In genomic region chr7:6447589-6448210, GRCh38 we compare ENCODE assay signal across 1 cellular context.
A peak's percentile ranks its signal among the peaks of the same experiment; 100 is the strongest.
TF ChIP-seq lines count a peak whose summit lies in the region.

TSS of gene DAGLB (minus strand) at chr7:6447954. CDS start at chr7:6447842, 112 bp downstream.

TF ChIP-seq in HepG2, 621 proteins besides CTCF, POLR2A, EP300 and RAD21 (continued from another document and continues in another):
- TF ChIP-seq ZBTB21 (CRISPR knock-in tag; IDR thresholded peaks at IDR 0.05), result no peak
- no peak for TF ChIP-seq REXO4 (CRISPR knock-in tag; IDR thresholded peaks at IDR 0.05; ENCODE audit: borderline replicate concordance)
- TF ChIP-seq TOE1 (CRISPR knock-in tag; IDR thresholded peaks at IDR 0.05), result no peak
- peak; percentile 14; the same call in 1 of the 2 replicates for TF ChIP-seq ZHX2 (IDR thresholded peaks at IDR 0.05; ENCODE audit: low read depth)
- peak; percentile 51; the same call in 1 of the 2 replicates for TF ChIP-seq ZHX2 (CRISPR knock-in tag; IDR thresholded peaks at IDR 0.05; ENCODE audit: borderline replicate concordance)
- peak; percentile 81 for TF ChIP-seq ZNF280B (CRISPR knock-in tag; IDR thresholded peaks at IDR 0.05; ENCODE audit: borderline replicate concordance)
- 0 out of 2 replicates have a peak, but pooled peaks have one; percentile 14 for TF ChIP-seq ZNF605 (CRISPR knock-in tag; IDR thresholded peaks at IDR 0.05)
- TF ChIP-seq NR2F2 (IDR thresholded peaks at IDR 0.05; ENCODE audit: borderline replicate concordance, low read depth), result peak; percentile 28; the same call in 1 of the 2 replicates
- no peak for TF ChIP-seq RFX5 (IDR thresholded peaks at IDR 0.05; ENCODE audit: low read depth, low read length)
- peak; percentile 28; the same call in 1 of the 2 replicates for TF ChIP-seq ZNF574 (CRISPR knock-in tag; IDR thresholded peaks at IDR 0.05)
- TF ChIP-seq JUN (CRISPR knock-in tag; IDR thresholded peaks at IDR 0.05), result no peak
- 0 out of 2 replicates have a peak, but pooled peaks have one; percentile 62 for TF ChIP-seq MEIS1 (CRISPR knock-in tag; IDR thresholded peaks at IDR 0.05; ENCODE audit: borderline replicate concordance)
- TF ChIP-seq ARID5B (CRISPR knock-in tag; IDR thresholded peaks at IDR 0.05), result no peak
- TF ChIP-seq PLRG1 (conservative IDR thresholded peaks at IDR 0.05), result no peak
- TF ChIP-seq HOXA7 (CRISPR knock-in tag; IDR thresholded peaks at IDR 0.05), result no peak
- TF ChIP-seq LBX2 (CRISPR knock-in tag; IDR thresholded peaks at IDR 0.05; ENCODE audit: borderline replicate concordance), result no peak
- no peak for TF ChIP-seq MYNN (CRISPR knock-in tag; IDR thresholded peaks at IDR 0.05; ENCODE audit: low read depth)
- peak; percentile 19 for TF ChIP-seq CBX1 (IDR thresholded peaks at IDR 0.05; ENCODE audit: low read depth)
- TF ChIP-seq ZNF513 (CRISPR knock-in tag; conservative IDR thresholded peaks at IDR 0.05), result no peak; the same call in 1 of the 2 replicates
- TF ChIP-seq DBP (CRISPR knock-in tag; IDR thresholded peaks at IDR 0.05; ENCODE audit: not compliant biosample characterization), result no peak
- peak; percentile 81; the same call in 1 of the 2 replicates for TF ChIP-seq NFKB2 (CRISPR knock-in tag; IDR thresholded peaks at IDR 0.05; ENCODE audit: borderline replicate concordance)
- TF ChIP-seq HNRNPL (IDR thresholded peaks at IDR 0.05; ENCODE audit: low read depth, low read length), result no peak
- 0 out of 2 replicates have a peak, but pooled peaks have one; percentile 9 for TF ChIP-seq PCBP1 (IDR thresholded peaks at IDR 0.05; ENCODE audit: borderline replicate concordance, low read depth, low read length)
- TF ChIP-seq ZSCAN5A (CRISPR knock-in tag; IDR thresholded peaks at IDR 0.05; ENCODE audit: borderline replicate concordance), result no peak
- TF ChIP-seq ZNF724P (CRISPR knock-in tag; IDR thresholded peaks at IDR 0.05; ENCODE audit: borderline replicate concordance), result no peak
- no peak for TF ChIP-seq MTA3 (CRISPR knock-in tag; IDR thresholded peaks at IDR 0.05)
- TF ChIP-seq ONECUT2 (CRISPR knock-in tag; IDR thresholded peaks at IDR 0.05), result 0 out of 2 replicates have a peak, but pooled peaks have one; percentile 51
- TF ChIP-seq ATM (IDR thresholded peaks at IDR 0.05; ENCODE audit: borderline replicate concordance), result no peak
- TF ChIP-seq MZF1 (CRISPR knock-in tag; IDR thresholded peaks at IDR 0.05; ENCODE audit: borderline replicate concordance), result no peak
- TF ChIP-seq TMF1 (CRISPR knock-in tag; IDR thresholded peaks at IDR 0.05; ENCODE audit: low read depth), result peak; percentile 44; the same call in 1 of the 2 replicates
- 0 out of 2 replicates have a peak, but pooled peaks have one; percentile 47 for TF ChIP-seq ZBTB38 (CRISPR knock-in tag; IDR thresholded peaks at IDR 0.05)
- TF ChIP-seq ZBTB33 (CRISPR knock-in tag; IDR thresholded peaks at IDR 0.05), result no peak
